ENCODE assay signal across 7 cellular contexts in genomic region chr12:54629925-54630324, GRCh38. TPM values are rescaled to one million over a fixed set of nuclear protein-coding genes. Genes with fewer than 3 reads are reported as not detected.
"Had no signal": no experiment of that assay in that cellular context is flagged by ENCODE, and none has a peak within 500 bp of the region (broad histone marks: within the 10 kb centered on the region; RNA-seq: fewer than 3 reads in every experiment).

No MANE protein-coding gene starts in this region.

- DNase-seq: GM23248, GOT3, H7, HCEC 1CT, IMR-90 had no signal

- H2AFZ ChIP-seq: GM23248 had no signal

- H3K4me3 ChIP-seq: GM23248 had no signal

- H3K27ac ChIP-seq: GM23248 had no signal

- H3K9ac ChIP-seq: GM23248 had no signal

RNA-seq across cellular contexts. Expression of gene LACRT, which starts 4.8 kb away (rescaled TPM):
- total RNA-seq: GM23248, H4, H7, HT-29, IMR-90 had no signal
- polyA plus RNA-seq: GM23248, IMR-90 had no signal

RNA-seq across cellular contexts. Expression of gene DCD, which starts 18.2 kb away (rescaled TPM):
- total RNA-seq: GM23248, H4, H7, HT-29, IMR-90 had no signal
- polyA plus RNA-seq: GM23248, IMR-90 had no signal

RNA-seq across cellular contexts. Expression of gene PPP1R1A, which starts 41.5 kb away (rescaled TPM):
- total RNA-seq: GM23248, HT-29, IMR-90 had no signal
- polyA plus RNA-seq: GM23248, IMR-90 had no signal
